2 cellular contexts compared by ENCODE assay signal in genomic region chr20:62115800-62116407, GRCh38.
TF ChIP-seq lines count a peak whose summit lies in the region.

No MANE protein-coding gene starts in this region.

TF ChIP-seq in WTC11, 78 proteins besides CTCF, POLR2A, EP300 and RAD21:
- TF ChIP-seq ZNF121 (CRISPR knock-in tag; IDR thresholded peaks at IDR 0.05) = peak; percentile 74; the same call in 1 of the 2 replicates

TF ChIP-seq in K562, 482 proteins besides CTCF, POLR2A, EP300 and RAD21:
- TF ChIP-seq ZNF121 (CRISPR knock-in tag; conservative IDR thresholded peaks at IDR 0.05) = peak; percentile 65
